6 cellular contexts compared by ENCODE assay signal in genomic region chr1:146396801-146397200, GRCh38.
DNase-seq lines count a peak whose midpoint lies in the region; ATAC-seq and TF ChIP-seq lines count a peak whose summit lies in the region.
"Not testable (repeated sequence)": the region's sequence is repeated elsewhere in the genome, so short reads cannot be mapped to it uniquely, and the experiment has no call there.

No MANE protein-coding gene starts in this region.

- CTCF ChIA-PET in T-cell (lab: Charles Lee); activated CD8-positive, alpha-beta T cell treated with anti-CD3 and anti-CD28 coated beads for 36 hours (lab: Charles Lee); activated CD8-positive, alpha-beta memory T cell treated with anti-CD3 and anti-CD28 coated beads, Interleukin-2, amount 10 ng/mL, durations not matched to agents 7 days and 5 days (lab: Charles Lee); activated naive CD4-positive, alpha-beta T cell treated with anti-CD3 and anti-CD28 coated beads for 36 hours (lab: Charles Lee): not testable (repeated sequence)

- peak overlapping the region; percentile 72 to 84 for H3K27ac Mint-ChIP-seq in T-cell
- peak overlapping the region; percentile 78 for H3K27ac Mint-ChIP-seq in activated CD8-positive, alpha-beta T cell treated with anti-CD3 and anti-CD28 coated beads for 36 hours
- peak overlapping the region; percentile 69 for H3K27ac Mint-ChIP-seq in activated CD8-positive, alpha-beta memory T cell treated with anti-CD3 and anti-CD28 coated beads, Interleukin-2, amount 10 ng/mL, durations not matched to agents 7 days and 5 days
- peak overlapping the region; percentile 41 for H3K27ac Mint-ChIP-seq in activated naive CD4-positive, alpha-beta T cell treated with anti-CD3 and anti-CD28 coated beads for 36 hours
- peak overlapping the region in 5 of 6 donors; percentile 1 to 75 (median 50) for H3K27ac Mint-ChIP-seq in immature natural killer cell
- H3K27ac Mint-ChIP-seq in natural killer cell treated with Interleukin-12 subunit alpha and Interleukin-12 subunit beta and Interleukin-15 and Interleukin-18, amount 100 ng/mL, for 72 hours = peak overlapping the region in 1 of 2 donors; percentile 45

- H3K36me3 Mint-ChIP-seq in T-cell; activated CD8-positive, alpha-beta T cell treated with anti-CD3 and anti-CD28 coated beads for 36 hours (ENCODE audit: low read depth); activated CD8-positive, alpha-beta memory T cell treated with anti-CD3 and anti-CD28 coated beads, Interleukin-2, amount 10 ng/mL, durations not matched to agents 7 days and 5 days; activated naive CD4-positive, alpha-beta T cell treated with anti-CD3 and anti-CD28 coated beads for 36 hours (ENCODE audit: low read depth); immature natural killer cell; natural killer cell treated with Interleukin-12 subunit alpha and Interleukin-12 subunit beta and Interleukin-15 and Interleukin-18, amount 100 ng/mL, for 72 hours: not testable (repeated sequence)

- intact Hi-C loops in activated CD8-positive, alpha-beta T cell treated with anti-CD3 and anti-CD28 coated beads for 36 hours (cut with micrococcal nuclease); activated naive CD4-positive, alpha-beta T cell treated with anti-CD3 and anti-CD28 coated beads for 36 hours (cut with micrococcal nuclease): not testable (repeated sequence)

- TF ChIP-seq CTCF in activated CD8-positive, alpha-beta T cell treated with anti-CD3 and anti-CD28 coated beads for 36 hours (IDR thresholded peaks at IDR 0.05) = not testable (repeated sequence)

- H3K27me3 Mint-ChIP-seq in T-cell; activated CD8-positive, alpha-beta T cell treated with anti-CD3 and anti-CD28 coated beads for 36 hours; activated CD8-positive, alpha-beta memory T cell treated with anti-CD3 and anti-CD28 coated beads, Interleukin-2, amount 10 ng/mL, durations not matched to agents 7 days and 5 days; activated naive CD4-positive, alpha-beta T cell treated with anti-CD3 and anti-CD28 coated beads for 36 hours (ENCODE audit: low read depth); immature natural killer cell (ENCODE audit: low read depth in 3 of 3); natural killer cell treated with Interleukin-12 subunit alpha and Interleukin-12 subunit beta and Interleukin-15 and Interleukin-18, amount 100 ng/mL, for 72 hours: not testable (repeated sequence)

- not testable (repeated sequence) for DNase-seq in T-cell; activated CD8-positive, alpha-beta T cell treated with anti-CD3 and anti-CD28 coated beads for 36 hours; activated CD8-positive, alpha-beta memory T cell treated with anti-CD3 and anti-CD28 coated beads, Interleukin-2, amount 10 ng/mL, durations not matched to agents 7 days and 5 days; activated naive CD4-positive, alpha-beta T cell treated with anti-CD3 and anti-CD28 coated beads for 36 hours; immature natural killer cell; natural killer cell treated with Interleukin-12 subunit alpha and Interleukin-12 subunit beta and Interleukin-15 and Interleukin-18, amount 100 ng/mL, for 72 hours (ENCODE audit: low spot score)

- POLR2A ChIA-PET in T-cell (lab: Charles Lee); activated CD8-positive, alpha-beta T cell treated with anti-CD3 and anti-CD28 coated beads for 36 hours (lab: Charles Lee): not testable (repeated sequence)

- peaks cover 21 to 31% (median 26%) of the 10 kb centered on the region in 3 donors for H3K4me1 Mint-ChIP-seq in T-cell
- peaks cover 29% of the 10 kb centered on the region for H3K4me1 Mint-ChIP-seq in activated CD8-positive, alpha-beta T cell treated with anti-CD3 and anti-CD28 coated beads for 36 hours (ENCODE audit: low read depth)
- peaks cover 28% of the 10 kb centered on the region for H3K4me1 Mint-ChIP-seq in activated CD8-positive, alpha-beta memory T cell treated with anti-CD3 and anti-CD28 coated beads, Interleukin-2, amount 10 ng/mL, durations not matched to agents 7 days and 5 days
- peaks cover 28% of the 10 kb centered on the region for H3K4me1 Mint-ChIP-seq in activated naive CD4-positive, alpha-beta T cell treated with anti-CD3 and anti-CD28 coated beads for 36 hours (ENCODE audit: low read depth)
- peaks cover 22 to 28% of the 10 kb centered on the region in 2 donors for H3K4me1 Mint-ChIP-seq in immature natural killer cell
- H3K4me1 Mint-ChIP-seq in natural killer cell treated with Interleukin-12 subunit alpha and Interleukin-12 subunit beta and Interleukin-15 and Interleukin-18, amount 100 ng/mL, for 72 hours (ENCODE audit: low read depth in 2 of 2) = peaks cover 17 to 25% of the 10 kb centered on the region in 2 donors

- not testable (repeated sequence) for ATAC-seq in T-cell (replicated peaks in 1 of 4); activated CD8-positive, alpha-beta T cell treated with anti-CD3 and anti-CD28 coated beads for 36 hours; activated CD8-positive, alpha-beta memory T cell treated with anti-CD3 and anti-CD28 coated beads, Interleukin-2, amount 10 ng/mL, durations not matched to agents 7 days and 5 days
- ATAC-seq in natural killer cell treated with Interleukin-12 subunit alpha and Interleukin-12 subunit beta and Interleukin-15 and Interleukin-18, amount 100 ng/mL, for 72 hours = peak; percentile 44 to 52

- not testable (repeated sequence) for H3K4me3 Mint-ChIP-seq in T-cell; activated CD8-positive, alpha-beta T cell treated with anti-CD3 and anti-CD28 coated beads for 36 hours; activated CD8-positive, alpha-beta memory T cell treated with anti-CD3 and anti-CD28 coated beads, Interleukin-2, amount 10 ng/mL, durations not matched to agents 7 days and 5 days; activated naive CD4-positive, alpha-beta T cell treated with anti-CD3 and anti-CD28 coated beads for 36 hours; immature natural killer cell; natural killer cell treated with Interleukin-12 subunit alpha and Interleukin-12 subunit beta and Interleukin-15 and Interleukin-18, amount 100 ng/mL, for 72 hours

- H3K9me3 Mint-ChIP-seq in T-cell; activated CD8-positive, alpha-beta T cell treated with anti-CD3 and anti-CD28 coated beads for 36 hours; activated CD8-positive, alpha-beta memory T cell treated with anti-CD3 and anti-CD28 coated beads, Interleukin-2, amount 10 ng/mL, durations not matched to agents 7 days and 5 days (ENCODE audit: low read depth); activated naive CD4-positive, alpha-beta T cell treated with anti-CD3 and anti-CD28 coated beads for 36 hours; immature natural killer cell; natural killer cell treated with Interleukin-12 subunit alpha and Interleukin-12 subunit beta and Interleukin-15 and Interleukin-18, amount 100 ng/mL, for 72 hours: not testable (repeated sequence)
